8 cellular contexts compared by ENCODE assay signal in genomic region chr14:73491256-73491976, GRCh38. TPM values are rescaled to one million over a fixed set of nuclear protein-coding genes. Genes with fewer than 3 reads are reported as not detected.
DNase-seq lines count a peak whose midpoint lies in the region; ATAC-seq, FAIRE-seq and TF ChIP-seq lines count a peak whose summit lies in the region.

No MANE protein-coding gene starts in this region.

- H3K4ac ChIP-seq in H1 (replicated peaks; ENCODE audit: insufficient read length, low read depth, low read length), result no peak overlapping the region

- TF ChIP-seq POLR2A in A549 (IDR thresholded peaks at IDR 0.05; ENCODE audit: low read length) (peak; percentile 54), H1 (IDR thresholded peaks at IDR 0.05; ENCODE audit: control extremely low read depth in 1 of 2, low read depth in 2 of 2, low read length in 2 of 2) (no peak; a peak in 1 of 3 replicates)

- POLR2A ChIA-PET in A549 (lab: Yijun Ruan, JAX) (interaction anchor here (0.7 to 2.2 kb wide), 10 partner anchors 8 to 395 kb away, joined by 3 to 22 read pairs (median 4); partner anchors contain the start of genes ACOT2, ACOT4, ACOT6 and NUMB), H1 (lab: Charles Lee; ENCODE audit: partially characterized antibody) (interaction anchor here (0.6 to 2.8 kb wide), 13 partner anchors 8 to 142 kb away, joined by 3 to 9 read pairs (median 3); partner anchors contain the start of genes ACOT1, ACOT2 and ACOT6)

- WGBS in A549 (ENCODE audit: missing lambda C conversion rate), result 4% methylated on average over 23 of the region's 90 CpGs
- WGBS in H1 (ENCODE audit: extremely low coverage in 1 of 2, insufficient coverage in 1 of 2, insufficient read length in 1 of 2, insufficient replicate concordance in 2 of 2, low coverage in 1 of 2, low lambda C conversion rate in 2 of 2, missing lambda C conversion rate in 1 of 2), 2 experiments, result 1% methylated on average over 78 of the region's 90 CpGs; no CpG with 5 or more reads in 1 of the 2 experiments

- no peak overlapping the region for H2BK20ac ChIP-seq in H1 (ENCODE audit: low read length)

- peak overlapping the region; percentile 77 to 90 (median 84) for H3K9ac ChIP-seq in H1 (replicated peaks in 1 of 4; ENCODE audit: extremely low read depth in 1 of 4, low read depth in 3 of 4, low read length in 3 of 4)

- H3K27ac ChIP-seq in A549, result peak overlapping the region; percentile 88 to 99
- H3K27ac ChIP-seq in H1 (ENCODE audit: low read depth, low read length), result peak overlapping the region; percentile 64; the same call in 1 of the 2 replicates
- H3K27ac ChIP-seq in muscle layer of duodenum (ENCODE audit: low read length), result peak overlapping the region; percentile 31

- TF ChIP-seq EP300 in A549 (IDR thresholded peaks at IDR 0.05), result no peak
- no peak for TF ChIP-seq EP300 in H1 (IDR thresholded peaks at IDR 0.05; ENCODE audit: borderline replicate concordance in 1 of 2, low read depth in 2 of 2, low read length in 2 of 2)

- DNase-seq in A549 (ENCODE audit: low read depth in 1 of 2, low spot score in 1 of 2) (peak; percentile 65 to 67), NCI-H510A treated with DMSO at 0.1 percent for 48 hours (lab: John Stamatoyannopoulos, UW) (peak; percentile 66), H1 (ENCODE audit: low read depth in 1 of 2, low spot score in 2 of 2) (peak in 1 of 2 experiments; percentile 72)
- peak; percentile 15 to 40 for DNase-seq in activated CD8-positive, alpha-beta memory T cell treated with anti-CD3 and anti-CD28 coated beads for 4 hours (ENCODE audit: low read depth in 2 of 2)
- peak; percentile 46 to 61 for DNase-seq in stimulated activated CD8-positive, alpha-beta memory T cell treated with anti-CD3 and anti-CD28 coated beads, Interleukin-7, amount 100 ng/mL, for 48 hours (ENCODE audit: extremely low read depth in 1 of 2, low read depth in 1 of 2)

- CTCF ChIA-PET in A549 (lab: Yijun Ruan, JAX) (interaction anchor here (1.0 to 5.5 kb wide), 6 partner anchors 10 to 174 kb away, joined by 3 to 26 read pairs (median 4); no protein-coding TSS in a partner anchor), H1 (lab: Charles Lee; ENCODE audit: partially characterized antibody) (interaction anchor here (0.7 to 2.6 kb wide), 5 partner anchors 9 to 46 kb away, joined by 3 to 8 read pairs (median 6); no protein-coding TSS in a partner anchor)

- peaks cover 0 to 18% (median 1%) of the 10 kb centered on the region in 4 experiments; a peak in 2 of 8 replicates for H3K36me3 ChIP-seq in H1 (ENCODE audit: control insufficient read depth in 2 of 4, insufficient read depth in 4 of 4, low read length in 3 of 4)
- no peaks in the 10 kb centered on the region for H3K36me3 ChIP-seq in muscle layer of duodenum (ENCODE audit: control insufficient read depth in 1 of 2, insufficient read depth in 2 of 2, low read length in 2 of 2)

- H3K79me2 ChIP-seq in H1 (ENCODE audit: control insufficient read depth in 1 of 2, insufficient read depth in 2 of 2, low read length in 2 of 2), result peaks cover 0 to 27% of the 10 kb centered on the region in 2 experiments; a peak in 2 of 4 replicates

- peak overlapping the region; percentile 19 for H3K56ac ChIP-seq in H1 (replicated peaks; ENCODE audit: insufficient read length, low read depth, low read length)

- H3K4me1 ChIP-seq in A549 (peaks cover 18% of the 10 kb centered on the region; the same call in 2 of the 3 replicates), H1 (replicated peaks in 1 of 4; ENCODE audit: control insufficient read depth in 3 of 4, insufficient read depth in 4 of 4, low read length in 3 of 4) (peaks cover 6 to 15% (median 9%) of the 10 kb centered on the region in 4 experiments; a peak in 6 of 7 replicates), muscle layer of duodenum (ENCODE audit: control insufficient read depth in 1 of 2, insufficient read depth in 2 of 2, low read length in 2 of 2) (peaks cover 8 to 20% of the 10 kb centered on the region in 2 donors)

- peak; percentile 83 to 87 for ATAC-seq in A549
- peak; percentile 51 for ATAC-seq in GM18867 (IDR thresholded peaks at IDR 0.05; ENCODE audit: unreplicated experiment)
- ATAC-seq in HG03097 (IDR thresholded peaks at IDR 0.05; ENCODE audit: low FRiP score, unreplicated experiment), result peak; percentile 38

- H2BK15ac ChIP-seq in H1 (ENCODE audit: low read length), result peak overlapping the region; percentile 76; the same call in 1 of the 2 replicates

- H2BK120ac ChIP-seq in H1 (replicated peaks; ENCODE audit: low read depth, low read length), result no peak overlapping the region

- no peak overlapping the region for H4K5ac ChIP-seq in H1 (ENCODE audit: insufficient read length, low read depth, low read length)

- peaks cover 8% of the 10 kb centered on the region for H3K79me1 ChIP-seq in H1 (ENCODE audit: low read depth, low read length)

- peaks cover 0 to 4% (median 0%) of the 10 kb centered on the region in 4 experiments; a peak in 1 of 7 replicates for H3K27me3 ChIP-seq in H1 (replicated peaks in 1 of 4; ENCODE audit: control insufficient read depth in 3 of 4, extremely low read depth in 1 of 4, insufficient read depth in 3 of 4, low read length in 3 of 4)
- no peaks in the 10 kb centered on the region for H3K27me3 ChIP-seq in muscle layer of duodenum (ENCODE audit: low read depth, low read length)

- FAIRE-seq in A549 (lab: Jason Lieb, UNC) (no peak), H1 (lab: Jason Lieb, UNC) (no peak)

- peak overlapping the region; percentile 96 for H4K8ac ChIP-seq in H1 (ENCODE audit: extremely low read depth, insufficient read depth, low read length)

- no peak overlapping the region for H3K14ac ChIP-seq in H1 (ENCODE audit: insufficient read length)

- no peak overlapping the region for H3K23ac ChIP-seq in H1 (ENCODE audit: insufficient read length)

- no peak for TF ChIP-seq CTCF in A549 (IDR thresholded peaks at IDR 0.05)
- no peak for TF ChIP-seq CTCF in H1 (IDR thresholded peaks at IDR 0.05; ENCODE audit: control extremely low read depth in 1 of 3, insufficient read depth in 1 of 3, low read depth in 1 of 3, low read length in 3 of 3)

- TF ChIP-seq RAD21 in A549 (conservative IDR thresholded peaks at IDR 0.05 in 1 of 2, IDR thresholded peaks at IDR 0.05 in 1 of 2) (no peak), H1 (IDR thresholded peaks at IDR 0.05 in 1 of 2, conservative IDR thresholded peaks at IDR 0.05 in 1 of 2; ENCODE audit: low read depth in 2 of 2, low read length in 2 of 2) (no peak)

- peak overlapping the region; percentile 99 for H3K18ac ChIP-seq in H1 (ENCODE audit: extremely low read depth, low read length)

- H3K23me2 ChIP-seq in H1 (ENCODE audit: low read depth, low read length), result peaks cover 11% of the 10 kb centered on the region

- H3K4me2 ChIP-seq in A549 (peak overlapping the region; percentile 92), H1 (ENCODE audit: insufficient read depth in 1 of 2, low read depth in 2 of 2, low read length in 2 of 2) (peak overlapping the region; percentile 85 to 96)

- H4K20me1 ChIP-seq in H1 (replicated peaks in 1 of 2; ENCODE audit: control insufficient read depth in 1 of 2, insufficient read depth in 2 of 2, low read length in 2 of 2), result peaks cover 2 to 15% of the 10 kb centered on the region in 2 experiments

- no peak overlapping the region for H2AK5ac ChIP-seq in H1 (ENCODE audit: low read depth, low read length)

- H2AFZ ChIP-seq in H1 (ENCODE audit: low read length), result peak overlapping the region; percentile 63; the same call in 1 of the 2 replicates

- peak overlapping the region; percentile 96 for H2BK5ac ChIP-seq in H1 (ENCODE audit: low read depth, low read length)

- peak overlapping the region; percentile 69 for H4K91ac ChIP-seq in H1 (replicated peaks; ENCODE audit: insufficient read length, low read length)

- peak overlapping the region; percentile 81 for H3K4me3 ChIP-seq in A549
- H3K4me3 ChIP-seq in H1 (ENCODE audit: extremely low read depth in 1 of 4, insufficient read depth in 2 of 4, low read depth in 3 of 4, low read length in 4 of 4), result peak overlapping the region; percentile 45 to 76 (median 66)
- H3K4me3 ChIP-seq in muscle layer of duodenum (ENCODE audit: low read depth in 1 of 2, low read length in 2 of 2), result peak overlapping the region; percentile 73 to 81

- H2BK12ac ChIP-seq in H1 (ENCODE audit: low read depth, low read length), result peak overlapping the region; percentile 84; the same call in 1 of the 2 replicates

- H3K9me3 ChIP-seq in A549, result no peaks in the 10 kb centered on the region
- no peaks in the 10 kb centered on the region for H3K9me3 ChIP-seq in H1 (ENCODE audit: insufficient read depth in 2 of 2, low read depth in 1 of 2, low read length in 1 of 2)
- no peaks in the 10 kb centered on the region for H3K9me3 ChIP-seq in muscle layer of duodenum (ENCODE audit: control insufficient read depth in 1 of 2, low read length in 2 of 2)

RNA-seq across cellular contexts. Expression of gene RIOX1, which starts 0.7 kb away (rescaled TPM):
- polyA plus RNA-seq in A549 (2011; rRNA removed) (11.4 and 11.9 TPM in 2 replicates), A549 (2017; fragmentation: RNase III; extraction: RNeasy Plus Mini Kit Qiagen cat#74134 plus additional on column Dnase treatment) (16.5 to 17.5 TPM (median 17.1 TPM) in 3 replicates), H1 (2011; rRNA removed) (27.2 and 36.3 TPM in 2 replicates)
- 16.2 and 22.3 TPM in 2 replicates for polyA plus RNA-seq in A549 (2012; cell fraction: cytosol; rRNA removed)
- 18.7 and 24.0 TPM in 2 replicates for polyA plus RNA-seq in A549 (2012; cell fraction: nucleus; rRNA removed)
- 20.1 and 21.5 TPM in 2 replicates for polyA minus RNA-seq in A549 (2011; rRNA and poly(A)+ RNA removed)
- 31.6 and 34.4 TPM in 2 replicates for total RNA-seq in H1 (2021; fragmentation: NEBNext Ultra II Directional; extraction: Animal tissue kit (Norgen Biotek cat#: 25700))
- 27.5 TPM for polyA plus RNA-seq in H1 (2011; cell fraction: cytosol; rRNA removed)
- 28.0 TPM for polyA plus RNA-seq in H1 (2011; cell fraction: nucleus; rRNA removed)
- 24.3 to 27.5 TPM (median 25.4 TPM) in 4 replicates for polyA plus RNA-seq in H1 (2012, experiment 1 of 2)
- 24.0 TPM for polyA plus RNA-seq in H1 (2012, experiment 2 of 2)
- 16.0 TPM for polyA plus RNA-seq in H1 (2013, experiment 1 of 2)
- polyA plus RNA-seq in H1 (2013, experiment 2 of 2), result 16.0 TPM
- 21.3 and 24.6 TPM in 2 replicates for polyA minus RNA-seq in H1 (2011; rRNA and poly(A)+ RNA removed)
- polyA minus RNA-seq in H1 (2011; cell fraction: cytosol; rRNA and poly(A)+ RNA removed), result 29.1 TPM
- 26.9 TPM for polyA minus RNA-seq in H1 (2011; cell fraction: nucleus; rRNA and poly(A)+ RNA removed)

RNA-seq across cellular contexts. Expression of gene NUMB, which starts 33.1 kb away (rescaled TPM):
- polyA plus RNA-seq in A549 (2011; rRNA removed) (134 and 151 TPM in 2 replicates), A549 (2017; fragmentation: RNase III; extraction: RNeasy Plus Mini Kit Qiagen cat#74134 plus additional on column Dnase treatment) (34.6 to 41.2 TPM (median 40.8 TPM) in 3 replicates), H1 (2011; rRNA removed) (78.1 and 88.3 TPM in 2 replicates)
- polyA plus RNA-seq in A549 (2012; cell fraction: cytosol; rRNA removed), result 53.2 and 62.9 TPM in 2 replicates
- 91.2 and 105 TPM in 2 replicates for polyA plus RNA-seq in A549 (2012; cell fraction: nucleus; rRNA removed)
- 164 and 177 TPM in 2 replicates for polyA minus RNA-seq in A549 (2011; rRNA and poly(A)+ RNA removed)
- total RNA-seq in H1 (2021; fragmentation: NEBNext Ultra II Directional; extraction: Animal tissue kit (Norgen Biotek cat#: 25700)), result 44.3 and 54.3 TPM in 2 replicates
- 58.1 TPM for polyA plus RNA-seq in H1 (2011; cell fraction: cytosol; rRNA removed)
- polyA plus RNA-seq in H1 (2011; cell fraction: nucleus; rRNA removed), result 121 TPM
- polyA plus RNA-seq in H1 (2012, experiment 1 of 2), result 31.8 to 40.4 TPM (median 38.1 TPM) in 4 replicates
- polyA plus RNA-seq in H1 (2012, experiment 2 of 2), result 7.8 TPM
- 46.7 TPM for polyA plus RNA-seq in H1 (2013, experiment 1 of 2)
- polyA plus RNA-seq in H1 (2013, experiment 2 of 2), result 45.9 TPM
- polyA minus RNA-seq in H1 (2011; rRNA and poly(A)+ RNA removed), result 115 and 132 TPM in 2 replicates
- polyA minus RNA-seq in H1 (2011; cell fraction: cytosol; rRNA and poly(A)+ RNA removed), result 37.5 TPM
- 91.3 TPM for polyA minus RNA-seq in H1 (2011; cell fraction: nucleus; rRNA and poly(A)+ RNA removed)

RNA-seq across cellular contexts. Expression of gene ACOT1, which starts 45.5 kb away (rescaled TPM):
- polyA plus RNA-seq in A549 (2011; rRNA removed) (7.7 and 9.0 TPM in 2 replicates), A549 (2017; fragmentation: RNase III; extraction: RNeasy Plus Mini Kit Qiagen cat#74134 plus additional on column Dnase treatment) (5.3 to 8.0 TPM (median 7.5 TPM) in 3 replicates), H1 (2011; rRNA removed) (4.0 and 4.3 TPM in 2 replicates)
- 6.5 TPM in 2 replicates for polyA plus RNA-seq in A549 (2012; cell fraction: cytosol; rRNA removed)
- polyA plus RNA-seq in A549 (2012; cell fraction: nucleus; rRNA removed), result 7.8 and 8.5 TPM in 2 replicates
- polyA minus RNA-seq in A549 (2011; rRNA and poly(A)+ RNA removed), result 8.8 and 9.4 TPM in 2 replicates
- total RNA-seq in H1 (2021; fragmentation: NEBNext Ultra II Directional; extraction: Animal tissue kit (Norgen Biotek cat#: 25700)), result 1.5 and 1.9 TPM in 2 replicates
- 4.0 TPM for polyA plus RNA-seq in H1 (2011; cell fraction: cytosol; rRNA removed)
- 2.5 TPM for polyA plus RNA-seq in H1 (2011; cell fraction: nucleus; rRNA removed)
- 1.4 to 3.6 TPM (median 2.9 TPM) in 4 replicates for polyA plus RNA-seq in H1 (2012, experiment 1 of 2)
- 3.5 TPM for polyA plus RNA-seq in H1 (2012, experiment 2 of 2)
- 1.3 TPM for polyA plus RNA-seq in H1 (2013, experiment 1 of 2)
- 1.5 TPM for polyA plus RNA-seq in H1 (2013, experiment 2 of 2)
- 1.2 and 1.5 TPM in 2 replicates for polyA minus RNA-seq in H1 (2011; rRNA and poly(A)+ RNA removed)
- polyA minus RNA-seq in H1 (2011; cell fraction: cytosol; rRNA and poly(A)+ RNA removed), result 1.6 TPM
- 2.2 TPM for polyA minus RNA-seq in H1 (2011; cell fraction: nucleus; rRNA and poly(A)+ RNA removed)

Comparison
In these comparisons a context has a peak if more than half of its experiments do, and no peak if none do; other contexts are left out.
1. H3K27ac ChIP-seq: peak in every context shown above with its lines; median percentile 94 in A549; 64 in H1; 31 in muscle layer of duodenum.
2. Of the 18 proteins assayed by ChIP-seq in both H1 and A549: peak only in H1: none; only in A549: POLR2A; in both: E2F6, MAX and PHF8; in neither: 13; mixed calls (peak in some experiments, not most) for 1.